ENCODE assay signal across 2 cellular contexts in the genomic region with DNA sequence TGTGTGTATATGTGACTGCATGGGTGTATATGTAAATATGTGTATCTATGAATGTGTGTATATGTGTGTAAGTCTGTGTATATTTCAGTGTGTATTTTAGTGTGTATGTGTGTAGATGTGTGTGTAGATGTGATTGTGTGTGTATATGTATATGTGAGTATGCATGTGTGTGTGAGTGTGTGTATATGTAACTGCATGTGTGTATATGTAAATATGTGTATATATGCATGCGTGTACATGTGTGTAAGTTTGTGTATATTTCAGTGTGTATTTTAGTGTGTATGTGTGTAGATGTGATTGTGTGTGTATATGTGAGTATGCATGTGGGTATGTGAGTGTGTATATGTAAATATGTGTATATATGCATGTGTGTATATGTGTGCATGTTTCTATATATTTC.
TF ChIP-seq lines count a peak whose summit lies in the region.

No MANE protein-coding gene starts in this region.

TF ChIP-seq in GM23338, 12 proteins besides CTCF, POLR2A, EP300 and RAD21 (continued from another document):
- TF ChIP-seq, protein P1, sequence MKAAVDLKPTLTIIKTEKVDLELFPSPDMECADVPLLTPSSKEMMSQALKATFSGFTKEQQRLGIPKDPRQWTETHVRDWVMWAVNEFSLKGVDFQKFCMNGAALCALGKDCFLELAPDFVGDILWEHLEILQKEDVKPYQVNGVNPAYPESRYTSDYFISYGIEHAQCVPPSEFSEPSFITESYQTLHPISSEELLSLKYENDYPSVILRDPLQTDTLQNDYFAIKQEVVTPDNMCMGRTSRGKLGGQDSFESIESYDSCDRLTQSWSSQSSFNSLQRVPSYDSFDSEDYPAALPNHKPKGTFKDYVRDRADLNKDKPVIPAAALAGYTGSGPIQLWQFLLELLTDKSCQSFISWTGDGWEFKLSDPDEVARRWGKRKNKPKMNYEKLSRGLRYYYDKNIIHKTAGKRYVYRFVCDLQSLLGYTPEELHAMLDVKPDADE (IDR thresholded peaks at IDR 0.05): no peak
- TF ChIP-seq EZH2phosphoT487 (IDR thresholded peaks at IDR 0.05; ENCODE audit: unreplicated experiment): no peak
TF ChIP-seq in GM23338: peak in this region for 0.

TF ChIP-seq in IMR-90, 13 proteins besides CTCF, POLR2A, EP300 and RAD21 (continued from another document):
- TF ChIP-seq, protein P2, sequence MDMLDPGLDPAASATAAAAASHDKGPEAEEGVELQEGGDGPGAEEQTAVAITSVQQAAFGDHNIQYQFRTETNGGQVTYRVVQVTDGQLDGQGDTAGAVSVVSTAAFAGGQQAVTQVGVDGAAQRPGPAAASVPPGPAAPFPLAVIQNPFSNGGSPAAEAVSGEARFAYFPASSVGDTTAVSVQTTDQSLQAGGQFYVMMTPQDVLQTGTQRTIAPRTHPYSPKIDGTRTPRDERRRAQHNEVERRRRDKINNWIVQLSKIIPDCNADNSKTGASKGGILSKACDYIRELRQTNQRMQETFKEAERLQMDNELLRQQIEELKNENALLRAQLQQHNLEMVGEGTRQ (IDR thresholded peaks at IDR 0.05; ENCODE audit: low read depth, low read length): no peak
- TF ChIP-seq NFE2L2 (IDR thresholded peaks at IDR 0.05; ENCODE audit: low read depth, low read length) (no peak), MXI1 (IDR thresholded peaks at IDR 0.05; ENCODE audit: borderline replicate concordance, low read depth, low read length) (no peak), CEBPB (IDR thresholded peaks at IDR 0.05; ENCODE audit: low read depth, low read length) (no peak), MAZ (IDR thresholded peaks at IDR 0.05; ENCODE audit: borderline replicate concordance, low read depth, low read length) (no peak), FOS (IDR thresholded peaks at IDR 0.05; ENCODE audit: low read depth, low read length) (no peak)
- TF ChIP-seq, protein P3, sequence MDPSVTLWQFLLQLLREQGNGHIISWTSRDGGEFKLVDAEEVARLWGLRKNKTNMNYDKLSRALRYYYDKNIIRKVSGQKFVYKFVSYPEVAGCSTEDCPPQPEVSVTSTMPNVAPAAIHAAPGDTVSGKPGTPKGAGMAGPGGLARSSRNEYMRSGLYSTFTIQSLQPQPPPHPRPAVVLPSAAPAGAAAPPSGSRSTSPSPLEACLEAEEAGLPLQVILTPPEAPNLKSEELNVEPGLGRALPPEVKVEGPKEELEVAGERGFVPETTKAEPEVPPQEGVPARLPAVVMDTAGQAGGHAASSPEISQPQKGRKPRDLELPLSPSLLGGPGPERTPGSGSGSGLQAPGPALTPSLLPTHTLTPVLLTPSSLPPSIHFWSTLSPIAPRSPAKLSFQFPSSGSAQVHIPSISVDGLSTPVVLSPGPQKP (IDR thresholded peaks at IDR 0.05; ENCODE audit: borderline replicate concordance, low read depth, low read length): no peak
